1 cellular context compared by ENCODE assay signal in the genomic region with DNA sequence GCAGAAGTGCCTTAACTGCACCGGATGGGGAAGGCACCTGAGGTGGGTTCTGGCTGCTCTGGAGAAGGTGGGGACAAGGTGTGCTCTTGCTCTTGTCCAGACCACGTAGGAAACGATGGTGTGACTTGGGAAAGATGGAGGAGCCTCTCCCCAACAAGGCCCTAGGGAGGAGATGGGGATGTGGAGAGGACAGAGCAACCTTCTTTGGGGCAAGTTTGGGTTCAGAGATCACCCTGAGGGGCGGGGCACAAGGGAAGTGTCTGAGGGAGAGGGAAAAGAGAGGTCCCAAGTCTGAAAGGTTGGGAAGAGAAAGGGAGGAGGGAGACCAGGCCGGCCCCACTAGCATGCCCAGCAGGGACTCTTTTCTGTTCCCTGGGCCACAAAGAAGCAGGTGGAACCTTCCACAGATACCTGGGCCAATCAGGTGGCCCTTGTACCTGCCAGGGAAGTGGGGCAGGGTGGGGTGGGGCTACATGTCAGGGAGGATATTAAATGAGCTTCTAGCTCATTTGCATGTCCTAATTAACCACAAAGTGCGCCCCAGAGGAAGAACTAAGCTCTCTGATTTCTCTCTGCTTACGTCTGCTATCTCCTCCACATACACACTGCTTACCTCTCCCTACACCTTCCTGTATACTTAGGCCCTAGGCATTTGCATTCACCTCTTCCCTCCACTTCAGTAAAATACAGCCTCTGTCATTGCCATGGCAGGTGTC.
TF ChIP-seq lines count a peak whose summit lies in the region.

No MANE protein-coding gene starts in this region.

TF ChIP-seq in K562, 482 proteins besides CTCF, POLR2A, EP300 and RAD21:
- TF ChIP-seq PRMT5 (CRISPR knock-in tag; IDR thresholded peaks at IDR 0.05), result 0 out of 2 replicates have a peak, but pooled peaks have one; percentile 59
- 0 out of 2 replicates have a peak, but pooled peaks have one; percentile 37 for TF ChIP-seq ZNF263 (CRISPR knock-in tag; IDR thresholded peaks at IDR 0.05; ENCODE audit: borderline replicate concordance)
- TF ChIP-seq EZH2 (IDR thresholded peaks at IDR 0.05; ENCODE audit: borderline replicate concordance, low read depth, low read length), result no peak
